ENCODE assay signal across 16 cellular contexts in genomic region chr7:127776776-127777390, GRCh38.
A peak's percentile ranks its signal among the peaks of the same experiment; 100 is the strongest.
DNase-seq lines count a peak whose midpoint lies in the region; ATAC-seq and TF ChIP-seq lines count a peak whose summit lies in the region.
"Had no signal": no experiment of that assay in that cellular context is flagged by ENCODE, and none has a peak within 500 bp of the region (broad histone marks: within the 10 kb centered on the region; RNA-seq: fewer than 3 reads in every experiment).

No MANE protein-coding gene starts in this region.

- H3K4me1 ChIP-seq in smooth muscle cell (ENCODE audit: low read depth) (peaks cover 21% of the 10 kb centered on the region), heart right ventricle (peaks cover 0 to 20% (median under 1%) of the 10 kb centered on the region in 9 donors)
- H3K4me1 ChIP-seq: right lobe of liver, testis had no signal

- H3K27ac Mint-ChIP-seq in effector memory CD8-positive, alpha-beta T cell: no peak overlapping the region
- H3K27ac Mint-ChIP-seq: activated naive CD8-positive, alpha-beta T cell treated with anti-CD3 and anti-CD28 coated beads, Interleukin-2, amount 10 ng/mL, durations not matched to agents 7 days and 5 days had no signal

- intact Hi-C loops in heart right ventricle (cut with DNase I): no loop called here

- WGBS in smooth muscle cell (ENCODE audit: low lambda C conversion rate): 72% methylated on average over 1 of the region's 1 CpG
- WGBS in heart right ventricle, 2 donors: 94 to 95% methylated on average over 1 of the region's 1 CpG

- H4K20me1 ChIP-seq in smooth muscle cell (ENCODE audit: low read depth): peaks cover 100% of the 10 kb centered on the region

- TF ChIP-seq CTCF in smooth muscle cell (IDR thresholded peaks at IDR 0.05; ENCODE audit: borderline replicate concordance, insufficient read depth, poor library complexity, severe bottlenecking): no peak
- TF ChIP-seq CTCF in heart right ventricle (IDR thresholded peaks at IDR 0.05): no peak

- H3K27me3 ChIP-seq in smooth muscle cell (ENCODE audit: low read depth) (no peaks in the 10 kb centered on the region), heart right ventricle (no peaks in the 10 kb centered on the region)
- H3K27me3 ChIP-seq: right lobe of liver, testis had no signal

- H3K9me3 Mint-ChIP-seq in effector memory CD8-positive, alpha-beta T cell: no peaks in the 10 kb centered on the region

- H3K36me3 ChIP-seq in smooth muscle cell (ENCODE audit: low read depth) (no peaks in the 10 kb centered on the region), heart right ventricle (no peaks in the 10 kb centered on the region)
- H3K36me3 ChIP-seq: right lobe of liver, WERI-Rb-1 had no signal

- H3K4me1 Mint-ChIP-seq in effector memory CD8-positive, alpha-beta T cell (ENCODE audit: low read depth in 2 of 2): peaks cover 18 to 39% of the 10 kb centered on the region in 2 donors

- H2AFZ ChIP-seq in smooth muscle cell (ENCODE audit: low read depth): no peak overlapping the region

- peak; percentile 81 for DNase-seq in H4 (ENCODE audit: low spot score)
- DNase-seq in T1000 (lab: John Stamatoyannopoulos, UW): peak; percentile 12
- DNase-seq in foreskin melanocyte: peak; percentile 40
- DNase-seq in smooth muscle cell (lab: John Stamatoyannopoulos, UW; ENCODE audit: unreplicated experiment): no peak
- no peak for DNase-seq in effector memory CD8-positive, alpha-beta T cell
- no peak for DNase-seq in heart right ventricle
- DNase-seq: activated CD8-positive, alpha-beta memory T cell treated with anti-CD3 and anti-CD28 coated beads, Interleukin-2, amount 50 U/mL, for 4 hours; activated naive CD8-positive, alpha-beta T cell treated with anti-CD3 and anti-CD28 coated beads, Interleukin-2, amount 10 ng/mL, durations not matched to agents 7 days and 5 days; DMS153; effector memory CD4-positive, alpha-beta T cell; NCI-H1092; NCI-H446 treated with DMSO at 0.1 percent for 48 hours; right lobe of liver; testis; WERI-Rb-1 had no signal

- H3K79me2 ChIP-seq in smooth muscle cell (ENCODE audit: low read depth): peaks cover 64% of the 10 kb centered on the region

- no peak overlapping the region for H3K9ac ChIP-seq in smooth muscle cell (ENCODE audit: low read depth)

- no peaks in the 10 kb centered on the region for H3F3A ChIP-seq in smooth muscle cell (ENCODE audit: low read depth)

- H3K9me3 ChIP-seq in smooth muscle cell (replicated peaks; ENCODE audit: low read depth): no peaks in the 10 kb centered on the region
- no peaks in the 10 kb centered on the region for H3K9me3 ChIP-seq in heart right ventricle
- H3K9me3 ChIP-seq: right lobe of liver, testis had no signal

- ATAC-seq in effector memory CD8-positive, alpha-beta T cell (replicated peaks): no peak
- ATAC-seq in HG03469 (IDR thresholded peaks at IDR 0.05; ENCODE audit: unreplicated experiment) (no peak), heart right ventricle (no peak)
- ATAC-seq: right lobe of liver had no signal

- H3K27ac ChIP-seq in smooth muscle cell (ENCODE audit: low read depth) (peak overlapping the region; percentile 72), heart right ventricle (no peak overlapping the region)
- H3K27ac ChIP-seq: right lobe of liver, testis, WERI-Rb-1 had no signal

- peak overlapping the region; percentile 26 for H3K4me2 ChIP-seq in smooth muscle cell

- H3K4me3 ChIP-seq in smooth muscle cell (no peak overlapping the region), heart right ventricle (no peak overlapping the region)
- H3K4me3 ChIP-seq: right lobe of liver, testis had no signal

- H3K36me3 Mint-ChIP-seq in effector memory CD8-positive, alpha-beta T cell (ENCODE audit: insufficient read depth): no peaks in the 10 kb centered on the region

- no peaks in the 10 kb centered on the region for H3K27me3 Mint-ChIP-seq in effector memory CD8-positive, alpha-beta T cell
- H3K27me3 Mint-ChIP-seq: activated naive CD8-positive, alpha-beta T cell treated with anti-CD3 and anti-CD28 coated beads, Interleukin-2, amount 10 ng/mL, durations not matched to agents 7 days and 5 days had no signal

- no peak overlapping the region for H3K4me3 Mint-ChIP-seq in effector memory CD8-positive, alpha-beta T cell
- H3K4me3 Mint-ChIP-seq: activated naive CD8-positive, alpha-beta T cell treated with anti-CD3 and anti-CD28 coated beads, Interleukin-2, amount 10 ng/mL, durations not matched to agents 7 days and 5 days had no signal

Comparison
In these comparisons a context has a peak if more than half of its experiments do, and no peak if none do; other contexts are left out.
1. DNase-seq: peak in H4 (single experiment), T1000 (single experiment) and foreskin melanocyte (single experiment); none in smooth muscle cell (single experiment), effector memory CD8-positive, alpha-beta T cell (0 of 3) and heart right ventricle (0 of 2).